9 cellular contexts compared by ENCODE assay signal in the genomic region with DNA sequence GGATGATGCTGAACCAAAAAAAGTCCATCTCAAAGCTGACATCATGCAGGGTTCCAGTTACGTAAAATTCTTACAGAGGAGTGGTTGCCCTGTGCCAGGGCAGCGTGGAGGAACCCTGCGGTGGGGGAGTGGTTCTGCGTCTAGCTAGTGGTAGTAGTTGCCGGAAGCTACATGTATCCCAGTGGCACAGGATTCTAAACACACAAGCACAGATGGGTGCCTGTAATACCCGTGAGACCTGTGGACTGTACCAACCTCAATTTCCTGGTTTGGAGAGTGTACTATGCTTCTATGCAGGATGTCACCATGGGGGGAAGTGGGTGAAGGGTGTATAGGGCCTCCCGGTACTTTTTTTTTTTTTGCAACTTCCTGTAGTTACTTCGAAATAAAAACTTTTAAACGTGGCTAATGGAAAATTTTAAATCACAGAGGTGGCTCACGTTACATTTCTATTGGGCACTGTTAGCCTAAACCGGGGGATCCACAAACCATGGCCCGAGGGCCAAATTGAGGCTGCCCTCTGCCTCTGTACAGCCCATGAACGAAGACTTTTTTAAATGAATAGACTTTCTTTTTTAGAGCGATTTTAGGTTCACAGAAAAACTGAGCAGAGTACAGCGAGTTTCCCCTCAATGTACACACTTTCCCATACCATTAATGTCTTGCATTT. TPM values are rescaled to one million over a fixed set of nuclear protein-coding genes. Genes with fewer than 3 reads are reported as not detected.
A peak's percentile ranks its signal among the peaks of the same experiment; 100 is the strongest.
DNase-seq lines count a peak whose midpoint lies in the region; ATAC-seq, FAIRE-seq and TF ChIP-seq lines count a peak whose summit lies in the region.
"Had no signal": no experiment of that assay in that cellular context is flagged by ENCODE, and none has a peak within 500 bp of the region (broad histone marks: within the 10 kb centered on the region; RNA-seq: fewer than 3 reads in every experiment).

No MANE protein-coding gene starts in this region.

- no peak overlapping the region for H3K4me3 ChIP-seq in H1 (ENCODE audit: extremely low read depth in 1 of 4, insufficient read depth in 2 of 4, low read depth in 3 of 4, low read length in 4 of 4)
- no peak overlapping the region for H3K4me3 ChIP-seq in tibial artery

- no peak for TF ChIP-seq EP300 in H1 (IDR thresholded peaks at IDR 0.05; ENCODE audit: borderline replicate concordance in 1 of 2, low read depth in 2 of 2, low read length in 2 of 2)

- CTCF ChIA-PET in H1 (lab: Charles Lee; ENCODE audit: partially characterized antibody) = interaction anchor here (0.7 to 2.8 kb wide), 3 partner anchors 10 to 157 kb away, joined by 3 to 20 read pairs (median 3); no protein-coding TSS in a partner anchor
- CTCF ChIA-PET in MCF 10A (lab: Yijun Ruan, JAX) = interaction anchor here (0.7 kb wide), 1 partner anchor 33 kb away, joined by 3 read pairs; no protein-coding TSS in a partner anchor

- peaks cover 2 to 8% of the 10 kb centered on the region in 2 experiments for H4K20me1 ChIP-seq in H1 (replicated peaks in 1 of 2; ENCODE audit: control insufficient read depth in 1 of 2, insufficient read depth in 2 of 2, low read length in 2 of 2)

- H3K36me3 ChIP-seq in H1 (ENCODE audit: control insufficient read depth in 2 of 4, insufficient read depth in 4 of 4, low read length in 3 of 4) (peaks cover 0 to 5% (median 1%) of the 10 kb centered on the region in 4 experiments; a peak in 2 of 8 replicates), tibial artery (peaks cover 0 to 18% (median 6%) of the 10 kb centered on the region in 3 donors)

- no peaks in the 10 kb centered on the region; a peak in 1 of 4 replicates for H3K9me3 ChIP-seq in H1 (ENCODE audit: insufficient read depth in 2 of 2, low read depth in 1 of 2, low read length in 1 of 2)
- no peaks in the 10 kb centered on the region for H3K9me3 ChIP-seq in tibial artery

- DNase-seq in KG1 (lab: John Stamatoyannopoulos, UW) (peak; percentile 83), H1 (ENCODE audit: low read depth in 1 of 2, low spot score in 2 of 2) (no peak), GM19240 (ENCODE audit: insufficient read length, low spot score) (no peak), tibial artery (no peak), MCF 10A (ENCODE audit: unreplicated experiment) (no peak)
- DNase-seq in activated CD4-positive, alpha-beta T cell treated with anti-CD3 and anti-CD28 coated beads, Interleukin-2, amount 50 U/mL, for 1 hour = peak; percentile 71
- peak; percentile 32 for DNase-seq in stimulated activated CD8-positive, alpha-beta memory T cell treated with anti-CD3 and anti-CD28 coated beads, Interleukin-4, amount 100 ng/mL, for 24 hours (ENCODE audit: low read depth)
- DNase-seq: kidney glomerular epithelial cell had no signal

- H3K18ac ChIP-seq in H1 (ENCODE audit: extremely low read depth, low read length) = no peak overlapping the region

- H3K56ac ChIP-seq in H1 (replicated peaks; ENCODE audit: insufficient read length, low read depth, low read length) = no peak overlapping the region

- no TSS peak for BruUV-seq in MCF 10A (replicated peaks; lab: Mats Ljungman, UMichigan)

- H3K27me3 Mint-ChIP-seq in MCF 10A (ENCODE audit: insufficient read depth, unreplicated experiment) = no peaks in the 10 kb centered on the region

- H4K91ac ChIP-seq in H1 (replicated peaks; ENCODE audit: insufficient read length, low read length) = peak overlapping the region; percentile 34

- TF ChIP-seq CTCF in H1 (IDR thresholded peaks at IDR 0.05; ENCODE audit: control extremely low read depth in 1 of 3, insufficient read depth in 1 of 3, low read depth in 1 of 3, low read length in 3 of 3) (no peak), tibial artery (IDR thresholded peaks at IDR 0.05) (no peak), MCF 10A (IDR thresholded peaks at IDR 0.05; ENCODE audit: unreplicated experiment) (no peak)

- no peaks in the 10 kb centered on the region for H3K79me2 ChIP-seq in H1 (ENCODE audit: control insufficient read depth in 1 of 2, insufficient read depth in 2 of 2, low read length in 2 of 2)

- H2BK15ac ChIP-seq in H1 (ENCODE audit: low read length) = no peak overlapping the region

- no peak overlapping the region for H2AK5ac ChIP-seq in H1 (ENCODE audit: low read depth, low read length)

- H3K27ac ChIP-seq in H1 (ENCODE audit: low read depth, low read length) (no peak overlapping the region), tibial artery (no peak overlapping the region)

- no peaks in the 10 kb centered on the region for H3K27me3 ChIP-seq in H1 (replicated peaks in 1 of 4; ENCODE audit: control insufficient read depth in 3 of 4, extremely low read depth in 1 of 4, insufficient read depth in 3 of 4, low read length in 3 of 4)
- peaks cover 0 to 26% of the 10 kb centered on the region in 2 donors for H3K27me3 ChIP-seq in tibial artery

- POLR2A ChIA-PET in H1 (lab: Charles Lee; ENCODE audit: partially characterized antibody) (no interaction called here), MCF 10A (lab: Yijun Ruan, JAX) (interaction anchor here (0.6 kb wide), 1 partner anchor 11 kb away, joined by 3 read pairs; no protein-coding TSS in a partner anchor)

- H3K27ac Mint-ChIP-seq in MCF 10A (ENCODE audit: low read depth, unreplicated experiment) = no peak overlapping the region

- 87% methylated on average over 15 of the region's 15 CpGs; no CpG with 5 or more reads in 1 of the 2 experiments for WGBS in H1 (ENCODE audit: extremely low coverage in 1 of 2, insufficient coverage in 1 of 2, insufficient read length in 1 of 2, insufficient replicate concordance in 2 of 2, low coverage in 1 of 2, low lambda C conversion rate in 2 of 2, missing lambda C conversion rate in 1 of 2), 2 experiments

- H2BK120ac ChIP-seq in H1 (replicated peaks; ENCODE audit: low read depth, low read length) = no peak overlapping the region

- no peak overlapping the region for H4K8ac ChIP-seq in H1 (ENCODE audit: extremely low read depth, insufficient read depth, low read length)

- H3K4me2 ChIP-seq in H1 (ENCODE audit: insufficient read depth in 1 of 2, low read depth in 2 of 2, low read length in 2 of 2) = no peak overlapping the region

- peaks cover 11% of the 10 kb centered on the region for H3K36me3 Mint-ChIP-seq in MCF 10A (ENCODE audit: insufficient read depth, unreplicated experiment)

- H3K4me1 ChIP-seq in H1 (replicated peaks in 1 of 4; ENCODE audit: control insufficient read depth in 3 of 4, insufficient read depth in 4 of 4, low read length in 3 of 4) = peaks cover 10 to 18% (median 15%) of the 10 kb centered on the region in 4 experiments; a peak in 6 of 7 replicates
- H3K4me1 ChIP-seq in tibial artery = peaks cover 0 to 16% (median 7%) of the 10 kb centered on the region in 4 donors

- TF ChIP-seq POLR2A in H1 (IDR thresholded peaks at IDR 0.05; ENCODE audit: control extremely low read depth in 1 of 2, low read depth in 2 of 2, low read length in 2 of 2) = no peak

- TF ChIP-seq RAD21 in H1 (IDR thresholded peaks at IDR 0.05 in 1 of 2, conservative IDR thresholded peaks at IDR 0.05 in 1 of 2; ENCODE audit: low read depth in 2 of 2, low read length in 2 of 2) = no peak

- no peak for ATAC-seq in HG02678 (IDR thresholded peaks at IDR 0.05; ENCODE audit: unreplicated experiment)

- H3K4me1 Mint-ChIP-seq in MCF 10A (ENCODE audit: insufficient read depth, unreplicated experiment) = peaks cover 13% of the 10 kb centered on the region

- intact Hi-C loops in tibial artery (cut with DNase I; ENCODE audit: low total_unique reads) (no loop called here), MCF 10A (cut with micrococcal nuclease) (no loop called here)

- H2BK20ac ChIP-seq in H1 (ENCODE audit: low read length) = no peak overlapping the region

- no peak overlapping the region for H3K4me3 Mint-ChIP-seq in MCF 10A (ENCODE audit: unreplicated experiment)

- H3K79me1 ChIP-seq in H1 (ENCODE audit: low read depth, low read length) = peaks cover 2% of the 10 kb centered on the region; the same call in 1 of the 2 replicates

- H2BK12ac ChIP-seq in H1 (ENCODE audit: low read depth, low read length) = no peak overlapping the region

- no peak overlapping the region for H3K23ac ChIP-seq in H1 (ENCODE audit: insufficient read length)

- no peak overlapping the region for H2BK5ac ChIP-seq in H1 (ENCODE audit: low read depth, low read length)

- H3K9me3 Mint-ChIP-seq in MCF 10A (ENCODE audit: unreplicated experiment) = no peaks in the 10 kb centered on the region

- no peak overlapping the region for H3K9ac ChIP-seq in H1 (replicated peaks in 1 of 4; ENCODE audit: extremely low read depth in 1 of 4, low read depth in 3 of 4, low read length in 3 of 4)

- no peak overlapping the region for H3K14ac ChIP-seq in H1 (ENCODE audit: insufficient read length)

- no peak overlapping the region for H4K5ac ChIP-seq in H1 (ENCODE audit: insufficient read length, low read depth, low read length)

- no peaks in the 10 kb centered on the region for H3K23me2 ChIP-seq in H1 (ENCODE audit: low read depth, low read length)

- FAIRE-seq in H1 (lab: Jason Lieb, UNC) = no peak

- no peak overlapping the region for H2AFZ ChIP-seq in H1 (ENCODE audit: low read length)

- no peak overlapping the region for H3K4ac ChIP-seq in H1 (replicated peaks; ENCODE audit: insufficient read length, low read depth, low read length)

TF ChIP-seq in H1, 55 proteins besides CTCF, POLR2A, EP300 and RAD21 (continues in another document):
- no peak for TF ChIP-seq EZH2 (IDR thresholded peaks at IDR 0.05; ENCODE audit: low read depth, low read length, severe bottlenecking)
- no peak for TF ChIP-seq SP2 (IDR thresholded peaks at IDR 0.05; ENCODE audit: low read length)

RNA-seq across cellular contexts. Expression of gene TBC1D16, which starts 38.5 kb away (rescaled TPM):
- total RNA-seq in H1 (2021; fragmentation: NEBNext Ultra II Directional; extraction: Animal tissue kit (Norgen Biotek cat#: 25700)) = 109 and 111 TPM in 2 replicates
- 21.1 and 29.7 TPM in 2 replicates for polyA plus RNA-seq in H1 (2011; rRNA removed)
- polyA plus RNA-seq in H1 (2011; cell fraction: cytosol; rRNA removed) = 28.8 TPM
- 47.7 TPM for polyA plus RNA-seq in H1 (2011; cell fraction: nucleus; rRNA removed)
- polyA plus RNA-seq in H1 (2012, experiment 1 of 2) = 46.6 to 63.2 TPM (median 51.9 TPM) in 4 replicates
- 41.5 TPM for polyA plus RNA-seq in H1 (2012, experiment 2 of 2)
- polyA plus RNA-seq in H1 (2013, experiment 1 of 2) = 32.7 TPM
- 34.5 TPM for polyA plus RNA-seq in H1 (2013, experiment 2 of 2)
- polyA minus RNA-seq in H1 (2011; rRNA and poly(A)+ RNA removed) = 64.0 and 65.1 TPM in 2 replicates
- polyA minus RNA-seq in H1 (2011; cell fraction: cytosol; rRNA and poly(A)+ RNA removed) = 50.4 TPM
- 44.3 TPM for polyA minus RNA-seq in H1 (2011; cell fraction: nucleus; rRNA and poly(A)+ RNA removed)
- 21.1 and 26.5 TPM in 2 replicates for total RNA-seq in MCF 10A (2022)

RNA-seq across cellular contexts. Expression of gene CCDC40, which starts 39.3 kb away (rescaled TPM):
- 11.5 and 11.6 TPM in 2 replicates for total RNA-seq in H1 (2021; fragmentation: NEBNext Ultra II Directional; extraction: Animal tissue kit (Norgen Biotek cat#: 25700))
- polyA plus RNA-seq in H1 (2011; rRNA removed) = 4.1 and 4.8 TPM in 2 replicates
- 6.4 TPM for polyA plus RNA-seq in H1 (2011; cell fraction: cytosol; rRNA removed)
- 11.8 TPM for polyA plus RNA-seq in H1 (2011; cell fraction: nucleus; rRNA removed)
- 8.1 to 15.2 TPM (median 9.5 TPM) in 4 replicates for polyA plus RNA-seq in H1 (2012, experiment 1 of 2)
- 3.3 TPM for polyA plus RNA-seq in H1 (2012, experiment 2 of 2)
- polyA plus RNA-seq in H1 (2013, experiment 1 of 2) = 3.0 TPM
- 2.9 TPM for polyA plus RNA-seq in H1 (2013, experiment 2 of 2)
- 3.7 and 4.0 TPM in 2 replicates for polyA minus RNA-seq in H1 (2011; rRNA and poly(A)+ RNA removed)
- polyA minus RNA-seq in H1 (2011; cell fraction: cytosol; rRNA and poly(A)+ RNA removed) = 8.0 TPM
- polyA minus RNA-seq in H1 (2011; cell fraction: nucleus; rRNA and poly(A)+ RNA removed) = 3.8 TPM
- 4.1 and 4.8 TPM in 2 replicates for total RNA-seq in MCF 10A (2022)

Comparison
In these comparisons a context has a peak if more than half of its experiments do, and no peak if none do; other contexts are left out.
1. DNase-seq: peak in KG1 (single experiment), activated CD4-positive, alpha-beta T cell treated with anti-CD3 and anti-CD28 coated beads, Interleukin-2, amount 50 U/mL, for 1 hour (single experiment) and stimulated activated CD8-positive, alpha-beta memory T cell treated with anti-CD3 and anti-CD28 coated beads, Interleukin-4, amount 100 ng/mL, for 24 hours (single experiment); none in H1 (0 of 2), GM19240 (single experiment), tibial artery (0 of 2) and MCF 10A (single experiment).